ENCODE assay signal across 22 cellular contexts in the genomic region with DNA sequence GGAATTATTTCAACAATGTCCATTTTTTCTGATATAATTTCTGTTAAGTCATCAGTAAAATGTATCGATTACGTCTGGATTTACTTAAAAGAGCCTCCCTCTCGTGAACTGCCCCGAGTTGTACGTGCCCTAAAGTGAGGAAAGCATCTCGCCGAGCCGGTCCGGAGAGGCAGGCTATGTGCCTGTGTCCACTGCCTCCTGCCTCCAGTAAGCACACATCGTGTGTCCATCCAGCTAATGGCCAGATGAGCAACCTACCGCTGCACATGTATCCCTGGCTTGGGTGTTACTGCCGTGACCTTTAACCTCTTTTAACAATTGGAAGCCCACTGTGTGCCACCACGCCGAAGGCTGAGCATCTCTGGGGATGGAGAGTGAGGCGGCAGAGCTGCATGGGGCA. TPM values are rescaled to one million over a fixed set of nuclear protein-coding genes. Genes with fewer than 3 reads are reported as not detected.
A peak's percentile ranks its signal among the peaks of the same experiment; 100 is the strongest.
DNase-seq lines count a peak whose midpoint lies in the region; ATAC-seq, FAIRE-seq and TF ChIP-seq lines count a peak whose summit lies in the region.
"Had no signal": no experiment of that assay in that cellular context is flagged by ENCODE, and none has a peak within 500 bp of the region (broad histone marks: within the 10 kb centered on the region; RNA-seq: fewer than 3 reads in every experiment).

No MANE protein-coding gene starts in this region.

- H4K20me1 ChIP-seq in HepG2 (ENCODE audit: insufficient read depth, low read length) = no peaks in the 10 kb centered on the region
- no peaks in the 10 kb centered on the region for H4K20me1 ChIP-seq in H1 (replicated peaks in 1 of 2; ENCODE audit: control insufficient read depth in 1 of 2, insufficient read depth in 2 of 2, low read length in 2 of 2)

- H2BK5ac ChIP-seq in H1 (ENCODE audit: low read depth, low read length) = peak overlapping the region; percentile 11; the same call in 1 of the 2 replicates

- peaks cover 58% of the 10 kb centered on the region for H3K4me1 Mint-ChIP-seq in WTC11
- H3K4me1 Mint-ChIP-seq in T-helper 2 cell treated with Interferon-gamma antibody and Interleukin-4, amounts not matched to agents 5 μg/mL and 100 μg/mL, for 36 hours (ENCODE audit: low read depth) = peaks cover 16% of the 10 kb centered on the region

- no peak overlapping the region for H3K9ac ChIP-seq in HepG2 (ENCODE audit: insufficient read depth, low read depth, low read length)
- no peak overlapping the region for H3K9ac ChIP-seq in H1 (replicated peaks in 1 of 4; ENCODE audit: extremely low read depth in 1 of 4, low read depth in 3 of 4, low read length in 3 of 4)
- H3K9ac ChIP-seq: GM23248 had no signal

- in situ Hi-C loops in HepG2 (cut with HindIII; ENCODE audit: extremely low pct_ligation_motif_present, low pct_unique_long_range_greater_than_20kb) = no loop called here

- peak overlapping the region; percentile 12; the same call in 1 of the 2 replicates for H2BK12ac ChIP-seq in H1 (ENCODE audit: low read depth, low read length)

- H3K4me3 ChIP-seq in HepG2 (replicated peaks in 1 of 3; ENCODE audit: insufficient read depth in 1 of 3, low read depth in 2 of 3, low read length in 3 of 3) (no peak overlapping the region), right lobe of liver (no peak overlapping the region), H1 (ENCODE audit: extremely low read depth in 1 of 4, insufficient read depth in 2 of 4, low read depth in 3 of 4, low read length in 4 of 4) (no peak overlapping the region)
- H3K4me3 ChIP-seq: GM23248, HAP-1 had no signal

- H2AFZ ChIP-seq in HepG2 (ENCODE audit: low read length) (no peak overlapping the region), H1 (ENCODE audit: low read length) (no peak overlapping the region)
- H2AFZ ChIP-seq: GM23248 had no signal

- H3K36me3 Mint-ChIP-seq in WTC11 = no peaks in the 10 kb centered on the region
- no peaks in the 10 kb centered on the region for H3K36me3 Mint-ChIP-seq in T-helper 2 cell treated with Interferon-gamma antibody and Interleukin-4, amounts not matched to agents 5 μg/mL and 100 μg/mL, for 36 hours (ENCODE audit: low read depth)
- H3K36me3 Mint-ChIP-seq: CD4-positive, alpha-beta memory T cell had no signal

- H2BK120ac ChIP-seq in H1 (replicated peaks; ENCODE audit: low read depth, low read length) = peak overlapping the region; percentile 91

- no peak overlapping the region for H3K27ac ChIP-seq in HepG2 (ENCODE audit: extremely low read length, insufficient read depth, low read length)
- no peak overlapping the region for H3K27ac ChIP-seq in right lobe of liver
- no peak overlapping the region for H3K27ac ChIP-seq in H1 (ENCODE audit: low read depth, low read length)
- H3K27ac ChIP-seq: 22Rv1, GM23248 had no signal

- TF ChIP-seq CTCF in HepG2 (CRISPR knock-in tag; IDR thresholded peaks at IDR 0.05) = no peak
- TF ChIP-seq CTCF in right lobe of liver (IDR thresholded peaks at IDR 0.05) = no peak
- no peak for TF ChIP-seq CTCF in WTC11 (IDR thresholded peaks at IDR 0.05)
- TF ChIP-seq CTCF in H1 (IDR thresholded peaks at IDR 0.05; ENCODE audit: control extremely low read depth in 1 of 3, insufficient read depth in 1 of 3, low read depth in 1 of 3, low read length in 3 of 3) = no peak

- no peak overlapping the region for H4K8ac ChIP-seq in H1 (ENCODE audit: extremely low read depth, insufficient read depth, low read length)

- H3K4me2 ChIP-seq in HepG2 (ENCODE audit: low read depth, low read length) (no peak overlapping the region), H1 (ENCODE audit: insufficient read depth in 1 of 2, low read depth in 2 of 2, low read length in 2 of 2) (no peak overlapping the region)

- H2AK5ac ChIP-seq in H1 (ENCODE audit: low read depth, low read length) = peak overlapping the region; percentile 28; the same call in 1 of the 2 replicates

- peak overlapping the region; percentile 71 for H4K91ac ChIP-seq in H1 (replicated peaks; ENCODE audit: insufficient read length, low read length)

- peak overlapping the region; percentile 15 for H2BK20ac ChIP-seq in H1 (ENCODE audit: low read length)

- no peak overlapping the region for H3K23ac ChIP-seq in H1 (ENCODE audit: insufficient read length)

- FAIRE-seq in HepG2 (lab: Jason Lieb, UNC) = no peak
- no peak for FAIRE-seq in H1 (lab: Jason Lieb, UNC)
- FAIRE-seq: A204.1, GM12892, GM19239 had no signal

- H3K27ac Mint-ChIP-seq in WTC11 = peak overlapping the region; percentile 84; the same call in 1 of the 2 replicates
- H3K27ac Mint-ChIP-seq in T-helper 2 cell treated with Interferon-gamma antibody and Interleukin-4, amounts not matched to agents 5 μg/mL and 100 μg/mL, for 36 hours = no peak overlapping the region
- H3K27ac Mint-ChIP-seq: CD4-positive, alpha-beta memory T cell had no signal

- H3K9me3 ChIP-seq in HepG2 (ENCODE audit: low read length) (no peaks in the 10 kb centered on the region), right lobe of liver (no peaks in the 10 kb centered on the region), H1 (ENCODE audit: insufficient read depth in 2 of 2, low read depth in 1 of 2, low read length in 1 of 2) (no peaks in the 10 kb centered on the region)
- H3K9me3 ChIP-seq: HAP-1 had no signal

- no peak overlapping the region for H3K56ac ChIP-seq in H1 (replicated peaks; ENCODE audit: insufficient read length, low read depth, low read length)

- H3K27me3 Mint-ChIP-seq in WTC11 (ENCODE audit: low read depth) = no peaks in the 10 kb centered on the region; the same call in 1 of the 2 replicates
- H3K27me3 Mint-ChIP-seq in T-helper 2 cell treated with Interferon-gamma antibody and Interleukin-4, amounts not matched to agents 5 μg/mL and 100 μg/mL, for 36 hours (ENCODE audit: low read depth) = no peaks in the 10 kb centered on the region
- H3K27me3 Mint-ChIP-seq: CD4-positive, alpha-beta memory T cell had no signal

- no peak overlapping the region for H4K5ac ChIP-seq in H1 (ENCODE audit: insufficient read length, low read depth, low read length)

- no peak for TF ChIP-seq RAD21 in HepG2 (CRISPR knock-in tag; IDR thresholded peaks at IDR 0.05)
- TF ChIP-seq RAD21 in H1 (IDR thresholded peaks at IDR 0.05 in 1 of 2, conservative IDR thresholded peaks at IDR 0.05 in 1 of 2; ENCODE audit: low read depth in 2 of 2, low read length in 2 of 2) = no peak

- H3K4ac ChIP-seq in H1 (replicated peaks; ENCODE audit: insufficient read length, low read depth, low read length) = peak overlapping the region; percentile 65

- no TSS peak for BruUV-seq in HepG2 (replicated peaks; lab: Mats Ljungman, UMichigan)

- no peaks in the 10 kb centered on the region; the same call in 1 of the 2 replicates for H3K23me2 ChIP-seq in H1 (ENCODE audit: low read depth, low read length)

- no peak overlapping the region for H3K14ac ChIP-seq in H1 (ENCODE audit: insufficient read length)

- H2BK15ac ChIP-seq in H1 (ENCODE audit: low read length) = no peak overlapping the region

- H3K9me3 Mint-ChIP-seq in WTC11 = no peaks in the 10 kb centered on the region
- no peaks in the 10 kb centered on the region for H3K9me3 Mint-ChIP-seq in T-helper 2 cell treated with Interferon-gamma antibody and Interleukin-4, amounts not matched to agents 5 μg/mL and 100 μg/mL, for 36 hours
- H3K9me3 Mint-ChIP-seq: CD4-positive, alpha-beta memory T cell; HFFc6 had no signal

- intact Hi-C loops in HepG2 (cut with micrococcal nuclease; ENCODE audit: unreplicated experiment) (no loop called here), right lobe of liver (cut with DNase I) (no loop called here)

- H3K4me1 ChIP-seq in HepG2 (ENCODE audit: insufficient read depth, low read length) (peaks cover 50% of the 10 kb centered on the region), right lobe of liver (no peaks in the 10 kb centered on the region), H1 (replicated peaks in 1 of 4; ENCODE audit: control insufficient read depth in 3 of 4, insufficient read depth in 4 of 4, low read length in 3 of 4) (peaks cover 7 to 27% (median 19%) of the 10 kb centered on the region in 4 experiments)

- no peaks in the 10 kb centered on the region for H3K79me1 ChIP-seq in H1 (ENCODE audit: low read depth, low read length)

- POLR2A ChIA-PET in HepG2 (lab: Yijun Ruan, JAX) = no interaction called here
- POLR2A ChIA-PET in WTC11 (lab: Charles Lee) = no interaction called here
- POLR2A ChIA-PET in H1 (lab: Charles Lee; ENCODE audit: partially characterized antibody) = interaction anchor here (1.1 to 1.8 kb wide), 2 partner anchors 23 to 25 kb away, joined by 3 to 5 read pairs; a partner anchor contains a TSS

- no peak for DNase-seq in HepG2 (ENCODE audit: low spot score)
- no peak for DNase-seq in right lobe of liver
- no peak for DNase-seq in WTC11 (ENCODE audit: low spot score)
- no peak for DNase-seq in H1 (ENCODE audit: low read depth in 1 of 2, low spot score in 2 of 2)
- DNase-seq in GM03348 (ENCODE audit: low spot score) = no peak
- DNase-seq in T-helper 2 cell treated with Interferon-gamma antibody and Interleukin-4, amounts not matched to agents 5 μg/mL and 100 μg/mL, for 36 hours (ENCODE audit: low spot score) = no peak
- DNase-seq: ACHN; C1 segment of cervical spinal cord; Calu3; CD4-positive, alpha-beta memory T cell; COR-L47; DMS53; DMS79 treated with DMSO at 0.1 percent for 48 hours; GF-D8; GM23248; HFFc6 had no signal

- H3K79me2 ChIP-seq in HepG2 (ENCODE audit: insufficient read depth, low read length) = no peaks in the 10 kb centered on the region
- no peaks in the 10 kb centered on the region for H3K79me2 ChIP-seq in H1 (ENCODE audit: control insufficient read depth in 1 of 2, insufficient read depth in 2 of 2, low read length in 2 of 2)

- no peak overlapping the region for H3K4me3 Mint-ChIP-seq in WTC11
- H3K4me3 Mint-ChIP-seq in T-helper 2 cell treated with Interferon-gamma antibody and Interleukin-4, amounts not matched to agents 5 μg/mL and 100 μg/mL, for 36 hours = no peak overlapping the region
- H3K4me3 Mint-ChIP-seq: CD4-positive, alpha-beta memory T cell; HFFc6 had no signal

- H3K18ac ChIP-seq in H1 (ENCODE audit: extremely low read depth, low read length) = no peak overlapping the region

- WGBS in HepG2 (ENCODE audit: low lambda C conversion rate) = 54% methylated on average over 14 of the region's 15 CpGs
- 84% methylated on average over 15 of the region's 15 CpGs for WGBS in right lobe of liver (ENCODE audit: insufficient coverage, low coverage, low lambda C conversion rate, missing lambda C conversion rate)
- WGBS in H1 (ENCODE audit: extremely low coverage in 1 of 2, insufficient coverage in 1 of 2, insufficient read length in 1 of 2, insufficient replicate concordance in 2 of 2, low coverage in 1 of 2, low lambda C conversion rate in 2 of 2, missing lambda C conversion rate in 1 of 2), 2 experiments = 96% methylated on average over 15 of the region's 15 CpGs; no CpG with 5 or more reads in 1 of the 2 experiments

- H3K27me3 ChIP-seq in HepG2 (ENCODE audit: control insufficient read depth in 1 of 2, insufficient read depth in 2 of 2, low read length in 2 of 2) = peaks cover 0 to 1% of the 10 kb centered on the region in 2 experiments; a peak in 1 of 5 replicates
- H3K27me3 ChIP-seq in right lobe of liver = no peaks in the 10 kb centered on the region
- H3K27me3 ChIP-seq in H1 (replicated peaks in 1 of 4; ENCODE audit: control insufficient read depth in 3 of 4, extremely low read depth in 1 of 4, insufficient read depth in 3 of 4, low read length in 3 of 4) = no peaks in the 10 kb centered on the region

- H3K36me3 ChIP-seq in HepG2 (replicated peaks in 1 of 2; ENCODE audit: control insufficient read depth in 1 of 2, insufficient read depth in 2 of 2, low read length in 2 of 2) (no peaks in the 10 kb centered on the region), right lobe of liver (no peaks in the 10 kb centered on the region), H1 (ENCODE audit: control insufficient read depth in 2 of 4, insufficient read depth in 4 of 4, low read length in 3 of 4) (no peaks in the 10 kb centered on the region)
- H3K36me3 ChIP-seq: HAP-1 had no signal

- TF ChIP-seq EP300 in HepG2 (IDR thresholded peaks at IDR 0.05; ENCODE audit: low read depth in 2 of 2, low read length in 2 of 2) = no peak
- no peak for TF ChIP-seq EP300 in HepG2 (CRISPR knock-in tag; IDR thresholded peaks at IDR 0.05; ENCODE audit: borderline replicate concordance)
- TF ChIP-seq EP300 in H1 (IDR thresholded peaks at IDR 0.05; ENCODE audit: borderline replicate concordance in 1 of 2, low read depth in 2 of 2, low read length in 2 of 2) = no peak

- ATAC-seq in HepG2 (no peak), right lobe of liver (no peak), WTC11 (no peak), GM18909 (IDR thresholded peaks at IDR 0.05; ENCODE audit: poor library complexity, unreplicated experiment) (no peak)

- CTCF ChIA-PET in HepG2 (lab: Yijun Ruan, JAX; ENCODE audit: low intra/inter-chr PET ratio, low total read pairs) = no interaction called here
- CTCF ChIA-PET in WTC11 (lab: Charles Lee) = no interaction called here
- CTCF ChIA-PET in H1 (lab: Charles Lee; ENCODE audit: partially characterized antibody) = interaction anchor here (1.2 to 3.4 kb wide), 3 partner anchors 9 to 41 kb away, joined by 3 to 13 read pairs (median 8); no protein-coding TSS in a partner anchor

- TF ChIP-seq POLR2A in HepG2 (IDR thresholded peaks at IDR 0.05; ENCODE audit: insufficient read depth in 1 of 2, low read depth in 2 of 2, low read length in 2 of 2) (no peak), right lobe of liver (IDR thresholded peaks at IDR 0.05) (no peak), H1 (IDR thresholded peaks at IDR 0.05; ENCODE audit: control extremely low read depth in 1 of 2, low read depth in 2 of 2, low read length in 2 of 2) (no peak)

RNA-seq across cellular contexts. Expression of a gene that starts 23.2 kb away (rescaled TPM):
- total RNA-seq in HepG2 (2016; rRNA removed; fragmentation: Illumina TruSeq; extraction: Trizol) (53.9 and 72.9 TPM in 2 replicates), right lobe of liver (10 to 100 TPM; 24.5 to 38.0 (median 35.2) TPM), WTC11 (2021) (264 to 288 TPM (median 268 TPM) in 3 replicates)
- 51.7 and 58.5 TPM in 2 replicates for total RNA-seq in HepG2 (2016; cell fraction: cytosol; rRNA removed; fragmentation: Illumina TruSeq; extraction: Trizol; ENCODE audit: low read depth)
- total RNA-seq in HepG2 (2016; cell fraction: insoluble cytoplasmic fraction; rRNA removed; fragmentation: Illumina TruSeq; extraction: Trizol) = 57.3 and 66.0 TPM in 2 replicates
- total RNA-seq in HepG2 (2016; cell fraction: membrane; rRNA removed; fragmentation: Illumina TruSeq; extraction: Trizol) = 37.1 and 38.2 TPM in 2 replicates
- total RNA-seq in HepG2 (2016; cell fraction: nucleus; rRNA removed; fragmentation: Illumina TruSeq; extraction: Trizol) = 31.6 and 33.1 TPM in 2 replicates
- polyA plus RNA-seq in HepG2 (2011; rRNA removed) (27.1 and 29.9 TPM in 2 replicates), H1 (2011; rRNA removed) (117 and 166 TPM in 2 replicates)
- 14.8 and 23.9 TPM in 2 replicates for polyA plus RNA-seq in HepG2 (2011; cell fraction: cytosol; rRNA removed)
- polyA plus RNA-seq in HepG2 (2011; cell fraction: nucleus; rRNA removed) = 22.1 and 25.2 TPM in 2 replicates
- 61.9 and 67.0 TPM in 2 replicates for polyA plus RNA-seq in HepG2 (2012)
- polyA plus RNA-seq in HepG2 (2016; cell fraction: cytosol; fragmentation: Illumina TruSeq; extraction: Trizol; ENCODE audit: low read depth) = 15.6 and 19.2 TPM in 2 replicates
- 96.0 and 98.3 TPM in 2 replicates for polyA plus RNA-seq in HepG2 (2016; cell fraction: insoluble cytoplasmic fraction; fragmentation: Illumina TruSeq; extraction: Trizol; ENCODE audit: low read depth)
- polyA plus RNA-seq in HepG2 (2016; cell fraction: membrane; fragmentation: Illumina TruSeq; extraction: Trizol; ENCODE audit: low read depth) = 29.1 and 33.0 TPM in 2 replicates
- polyA plus RNA-seq in HepG2 (2016; cell fraction: nucleus; fragmentation: Illumina TruSeq; extraction: Trizol; ENCODE audit: insufficient read depth, low read depth) = 55.8 and 62.6 TPM in 2 replicates
- polyA minus RNA-seq in HepG2 (2011; rRNA and poly(A)+ RNA removed; ENCODE audit: low replicate concordance) = 18.1 and 22.3 TPM in 2 replicates
- polyA minus RNA-seq in HepG2 (2011; cell fraction: cytosol; rRNA and poly(A)+ RNA removed) = 25.6 and 28.2 TPM in 2 replicates
- 43.9 and 51.2 TPM in 2 replicates for polyA minus RNA-seq in HepG2 (2011; cell fraction: nucleus; rRNA and poly(A)+ RNA removed)
- 270 and 295 TPM in 2 replicates for total RNA-seq in H1 (2021; fragmentation: NEBNext Ultra II Directional; extraction: Animal tissue kit (Norgen Biotek cat#: 25700))
- polyA plus RNA-seq in H1 (2011; cell fraction: cytosol; rRNA removed) = 170 TPM
- polyA plus RNA-seq in H1 (2011; cell fraction: nucleus; rRNA removed) = 108 TPM
- polyA plus RNA-seq in H1 (2012, experiment 1 of 2) = 237 to 389 TPM (median 263 TPM) in 4 replicates
- 129 TPM for polyA plus RNA-seq in H1 (2012, experiment 2 of 2)
- 323 TPM for polyA plus RNA-seq in H1 (2013, experiment 1 of 2)
- 304 TPM for polyA plus RNA-seq in H1 (2013, experiment 2 of 2)
- 66.6 and 92.4 TPM in 2 replicates for polyA minus RNA-seq in H1 (2011; rRNA and poly(A)+ RNA removed)
- polyA minus RNA-seq in H1 (2011; cell fraction: cytosol; rRNA and poly(A)+ RNA removed) = 170 TPM
- 112 TPM for polyA minus RNA-seq in H1 (2011; cell fraction: nucleus; rRNA and poly(A)+ RNA removed)
